ENCODE assay signal across 17 cellular contexts in genomic region chr5:52661903-52662302, GRCh38.
DNase-seq lines count a peak whose midpoint lies in the region; ATAC-seq, FAIRE-seq and TF ChIP-seq lines count a peak whose summit lies in the region.
"Had no signal": no experiment of that assay in that cellular context is flagged by ENCODE, and none has a peak within 500 bp of the region (broad histone marks: within the 10 kb centered on the region; RNA-seq: fewer than 3 reads in every experiment).

No MANE protein-coding gene starts in this region.

- H3K9me2 ChIP-seq in Loucy (replicated peaks; ENCODE audit: low read depth, low read length): no peaks in the 10 kb centered on the region

- H3K4me3 ChIP-seq in Loucy (ENCODE audit: low read length, poor library complexity, severe bottlenecking) (no peak overlapping the region), smooth muscle cell (no peak overlapping the region)
- H3K4me3 ChIP-seq: K562 had no signal

- H2AFZ ChIP-seq in Loucy (ENCODE audit: low read length): 0 out of 2 replicates have a peak overlapping the region, but pooled peaks have one; percentile 70
- H2AFZ ChIP-seq in smooth muscle cell (ENCODE audit: low read depth): peak overlapping the region; percentile 72

- H3K79me2 ChIP-seq in Loucy (ENCODE audit: insufficient read depth, low read length) (no peaks in the 10 kb centered on the region), smooth muscle cell (ENCODE audit: low read depth) (no peaks in the 10 kb centered on the region)

- H3K36me3 ChIP-seq in Loucy (ENCODE audit: insufficient read depth, low read length) (no peaks in the 10 kb centered on the region), smooth muscle cell (ENCODE audit: low read depth) (no peaks in the 10 kb centered on the region)

- peak overlapping the region; percentile 73 for H3K27ac ChIP-seq in smooth muscle cell (ENCODE audit: low read depth)
- H3K27ac ChIP-seq: HL-60 had no signal

- WGBS in smooth muscle cell (ENCODE audit: low lambda C conversion rate): 50% methylated on average over 2 of the region's 2 CpGs

- H3K4me1 ChIP-seq in Loucy (ENCODE audit: insufficient read depth, low read length, poor library complexity, severe bottlenecking) (peaks cover 2% of the 10 kb centered on the region), smooth muscle cell (ENCODE audit: low read depth) (peaks cover 10% of the 10 kb centered on the region)

- H3K9me3 ChIP-seq in Loucy (ENCODE audit: insufficient read depth, low read depth, low read length) (no peaks in the 10 kb centered on the region), smooth muscle cell (replicated peaks; ENCODE audit: low read depth) (no peaks in the 10 kb centered on the region)

- H3K4me2 ChIP-seq in Loucy (ENCODE audit: low read depth, low read length, poor library complexity, severe bottlenecking): no peak overlapping the region
- peak overlapping the region; percentile 61 for H3K4me2 ChIP-seq in smooth muscle cell

- H3K9ac ChIP-seq in Loucy (ENCODE audit: low read depth, low read length, poor library complexity, severe bottlenecking): no peak overlapping the region
- H3K9ac ChIP-seq in smooth muscle cell (ENCODE audit: low read depth): no peak overlapping the region

- peak; percentile 27 for DNase-seq in EH (ENCODE audit: low read depth)
- DNase-seq in smooth muscle cell (lab: John Stamatoyannopoulos, UW; ENCODE audit: unreplicated experiment): no peak
- DNase-seq in RPMI8226: no peak
- DNase-seq in anterior cingulate cortex (lab: John Stamatoyannopoulos, UW): no peak
- DNase-seq: ACHN; C1 segment of cervical spinal cord; Calu3; CD4-positive, alpha-beta T cell; DMS 273 treated with DMSO at 0.1 percent for 48 hours; DMS79 treated with DMSO at 0.1 percent for 48 hours; GF-D8 had no signal

- TF ChIP-seq CTCF in Loucy (conservative IDR thresholded peaks at IDR 0.05; ENCODE audit: low read length) (no peak), smooth muscle cell (IDR thresholded peaks at IDR 0.05; ENCODE audit: borderline replicate concordance, insufficient read depth, poor library complexity, severe bottlenecking) (no peak)

- no peak for ATAC-seq in GM18520 (IDR thresholded peaks at IDR 0.05; ENCODE audit: unreplicated experiment)
- ATAC-seq: K562 had no signal

- no peaks in the 10 kb centered on the region for H4K20me1 ChIP-seq in Loucy (ENCODE audit: insufficient read depth, low read length, poor library complexity, severe bottlenecking)
- H4K20me1 ChIP-seq in smooth muscle cell (ENCODE audit: low read depth): no peaks in the 10 kb centered on the region

- H3F3A ChIP-seq in Loucy (ENCODE audit: low read depth) (no peaks in the 10 kb centered on the region), smooth muscle cell (ENCODE audit: low read depth) (peaks cover 8% of the 10 kb centered on the region)

- FAIRE-seq in islet of Langerhans (lab: Jason Lieb, UNC): peak; percentile 74
- FAIRE-seq: H54, K562 had no signal

- H3K27me3 ChIP-seq in Loucy (ENCODE audit: insufficient read depth, low read length, poor library complexity, severe bottlenecking): no peaks in the 10 kb centered on the region
- no peaks in the 10 kb centered on the region for H3K27me3 ChIP-seq in smooth muscle cell (ENCODE audit: low read depth)
